8 cellular contexts compared by ENCODE assay signal in genomic region chr1:58584082-58584895, GRCh38. TPM values are rescaled to one million over a fixed set of nuclear protein-coding genes. Genes with fewer than 3 reads are reported as not detected.
DNase-seq lines count a peak whose midpoint lies in the region; ATAC-seq, FAIRE-seq and TF ChIP-seq lines count a peak whose summit lies in the region.

No MANE protein-coding gene starts in this region.

- H3K4me1 Mint-ChIP-seq in immature natural killer cell: no peaks in the 10 kb centered on the region

- DNase-seq in AG20443 (ENCODE audit: low spot score): peak; percentile 93
- peak; percentile 53 for DNase-seq in KBM-7
- DNase-seq in bronchial epithelial cell (ENCODE audit: low read depth): peak; percentile 96
- DNase-seq in myocyte (ENCODE audit: low read depth): peak; percentile 96
- DNase-seq in effector memory CD4-positive, alpha-beta T cell: no peak
- no peak for DNase-seq in immature natural killer cell
- no peak for DNase-seq in lower leg skin (ENCODE audit: low spot score in 2 of 2)

- no peak overlapping the region for H3K4me3 Mint-ChIP-seq in immature natural killer cell

- no peaks in the 10 kb centered on the region for H3K9me3 ChIP-seq in effector memory CD4-positive, alpha-beta T cell (ENCODE audit: control insufficient read depth, low read length)

- H3K4me1 ChIP-seq in effector memory CD4-positive, alpha-beta T cell (ENCODE audit: control insufficient read depth, insufficient read depth, low read length, poor library complexity, severe bottlenecking): no peaks in the 10 kb centered on the region

- no peak for TF ChIP-seq POLR2A in lower leg skin (IDR thresholded peaks at IDR 0.05)

- intact Hi-C loops in lower leg skin (cut with DNase I; ENCODE audit: low total_unique reads): no loop called here

- H3K27ac ChIP-seq in effector memory CD4-positive, alpha-beta T cell (ENCODE audit: insufficient read depth, low read length, poor library complexity, severe bottlenecking): no peak overlapping the region

- H3K36me3 Mint-ChIP-seq in immature natural killer cell: no peaks in the 10 kb centered on the region

- H3K4me3 ChIP-seq in bronchial epithelial cell (ENCODE audit: low read depth, low read length): no peak overlapping the region
- H3K4me3 ChIP-seq in effector memory CD4-positive, alpha-beta T cell (ENCODE audit: insufficient read depth, low read depth, low read length, poor library complexity, severe bottlenecking): no peak overlapping the region
- H3K4me3 ChIP-seq in lower leg skin (ENCODE audit: low read depth, poor library complexity, severe bottlenecking): no peak overlapping the region

- in situ Hi-C loops in KBM-7 (cut with MboI; ENCODE audit: low pct_unique_long_range_greater_than_20kb, low sequenced_read_pairs): no loop called here

- H3K36me3 ChIP-seq in bronchial epithelial cell (ENCODE audit: control insufficient read depth, insufficient read depth, low read length): no peaks in the 10 kb centered on the region
- no peaks in the 10 kb centered on the region for H3K36me3 ChIP-seq in effector memory CD4-positive, alpha-beta T cell (ENCODE audit: control insufficient read depth, insufficient read depth, low read length)

- no peaks in the 10 kb centered on the region for H3K9me3 Mint-ChIP-seq in immature natural killer cell

- H3K27ac Mint-ChIP-seq in immature natural killer cell: no peak overlapping the region

- ATAC-seq in GM21515 (IDR thresholded peaks at IDR 0.05; ENCODE audit: unreplicated experiment): peak; percentile 71

- FAIRE-seq in bronchial epithelial cell (lab: Jason Lieb, UNC): no peak

- TF ChIP-seq CTCF in bronchial epithelial cell (IDR thresholded peaks at IDR 0.05; ENCODE audit: insufficient read depth, low read length, severe bottlenecking) (no peak), lower leg skin (IDR thresholded peaks at IDR 0.05) (no peak)

- peaks cover 2 to 21% (median 4%) of the 10 kb centered on the region in 3 donors for H3K27me3 Mint-ChIP-seq in immature natural killer cell (ENCODE audit: low read depth in 3 of 3)

- WGBS in lower leg skin, 2 donors: 9 to 14% methylated on average over 8 of the region's 8 CpGs

- no peaks in the 10 kb centered on the region for H3K27me3 ChIP-seq in bronchial epithelial cell (ENCODE audit: control insufficient read depth, insufficient read depth, low read length)
- H3K27me3 ChIP-seq in effector memory CD4-positive, alpha-beta T cell (replicated peaks; ENCODE audit: control insufficient read depth, insufficient read depth, low read length, poor library complexity, severe bottlenecking): no peaks in the 10 kb centered on the region

RNA-seq across cellular contexts. Expression of gene TACSTD2, which starts 7.2 kb away (rescaled TPM):
- total RNA-seq in bronchial epithelial cell (124 and 246 TPM in 2 replicates), myocyte (not detected in 2 replicates), lower leg skin (1,000 to 10,000 TPM in 1 of 4 donors, 100 to 1,000 TPM in 3; 672 to 1,075 (median 946) TPM)
- polyA plus RNA-seq in myocyte (2012): 0.06 TPM
- polyA plus RNA-seq in immature natural killer cell: not detected

RNA-seq across cellular contexts. Expression of gene OMA1, which starts 37.8 kb away (rescaled TPM):
- total RNA-seq in bronchial epithelial cell (21.6 and 25.0 TPM in 2 replicates), myocyte (39.9 and 40.2 TPM in 2 replicates), lower leg skin (10 to 100 TPM; 14.3 to 25.2 (median 20.0) TPM)
- polyA plus RNA-seq in myocyte (2012): 10.2 TPM
- polyA plus RNA-seq in immature natural killer cell: 10 to 100 TPM; 13.7 to 22.3 (median 17.7) TPM

Comparison
In these comparisons a context has a peak if more than half of its experiments do, and no peak if none do; other contexts are left out.
1. DNase-seq: peak in AG20443 (single experiment), KBM-7 (single experiment), bronchial epithelial cell (single experiment) and myocyte (single experiment); none in effector memory CD4-positive, alpha-beta T cell (0 of 3), immature natural killer cell (0 of 3) and lower leg skin (0 of 2).
2. RNA of gene TACSTD2, which starts 7.2 kb away (total RNA-seq): 672 to 1,075 TPM in lower leg skin and 124 to 246 TPM in bronchial epithelial cell; not detected in myocyte; every median in the first group is over 100 times any median in the second.